In the genomic region with DNA sequence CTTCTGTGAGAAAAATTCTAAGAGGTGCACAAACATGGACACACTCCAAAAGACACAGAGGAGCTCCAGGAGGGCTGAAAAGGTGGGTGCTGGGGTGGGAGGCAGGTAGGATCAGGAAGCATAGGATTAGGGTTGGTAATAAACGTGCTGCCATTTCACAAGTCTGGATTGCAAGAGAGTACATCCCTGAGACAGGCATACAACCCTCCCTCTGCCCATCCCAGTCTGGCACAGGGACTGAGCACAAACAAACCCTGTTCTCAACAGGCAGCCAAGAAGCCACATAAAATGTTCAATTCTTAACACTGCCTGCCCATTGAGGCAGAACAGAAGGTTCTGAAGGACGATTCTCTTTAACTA, we compare ENCODE assay signal across 8 cellular contexts. TPM values are rescaled to one million over a fixed set of nuclear protein-coding genes. Genes with fewer than 3 reads are reported as not detected.
DNase-seq lines count a peak whose midpoint lies in the region; ATAC-seq, FAIRE-seq and TF ChIP-seq lines count a peak whose summit lies in the region.

No MANE protein-coding gene starts in this region.

- H3K27ac ChIP-seq in AG04450 (ENCODE audit: low read depth, low read length) (peak overlapping the region; percentile 84), HUES6 (ENCODE audit: low read depth, low read length) (peak overlapping the region; percentile 49; the same call in 1 of the 2 replicates), coronary artery (peak overlapping the region; percentile 62 to 85), gastrocnemius medialis (peak overlapping the region; percentile 21 to 77 (median 76))
- H3K27ac ChIP-seq in CD4-positive, alpha-beta T cell (ENCODE audit: low read depth, low read length), result no peak overlapping the region

- peaks cover 15% of the 10 kb centered on the region for H3K4me1 ChIP-seq in HUES6 (ENCODE audit: control insufficient read depth, insufficient read depth, low read length)
- peaks cover 3 to 5% of the 10 kb centered on the region in 2 donors for H3K4me1 ChIP-seq in gastrocnemius medialis

- no peak overlapping the region for H3K27ac Mint-ChIP-seq in CD4-positive, alpha-beta T cell
- no peak overlapping the region for H3K27ac Mint-ChIP-seq in type B pancreatic cell

- H3K9me3 ChIP-seq in AG04450 (ENCODE audit: control insufficient read depth, insufficient read depth, low read length) (no peaks in the 10 kb centered on the region), HUES6 (ENCODE audit: control insufficient read depth, insufficient read depth, low read depth, low read length) (no peaks in the 10 kb centered on the region), gastrocnemius medialis (no peaks in the 10 kb centered on the region)
- no peaks in the 10 kb centered on the region for H3K9me3 ChIP-seq in CD4-positive, alpha-beta T cell (ENCODE audit: control insufficient read depth, low read length)

- H3K4me3 ChIP-seq in AG04450 (ENCODE audit: low read depth, low read length), result peak overlapping the region; percentile 26
- H3K4me3 ChIP-seq in HUES6 (ENCODE audit: low read depth, low read length), result no peak overlapping the region
- H3K4me3 ChIP-seq in coronary artery, result peak overlapping the region; percentile 18
- H3K4me3 ChIP-seq in gastrocnemius medialis, result peak overlapping the region in 1 of 4 donors; percentile 6

- TF ChIP-seq CTCF in AG04450 (IDR thresholded peaks at IDR 0.05; ENCODE audit: low read depth, low read length) (no peak), coronary artery (IDR thresholded peaks at IDR 0.05) (no peak), gastrocnemius medialis (IDR thresholded peaks at IDR 0.05 in 4 of 5, conservative IDR thresholded peaks at IDR 0.05 in 1 of 5) (no peak), type B pancreatic cell (conservative IDR thresholded peaks at IDR 0.05) (no peak)
- TF ChIP-seq CTCF in CD4-positive, alpha-beta T cell (IDR thresholded peaks at IDR 0.05), result no peak

- peaks cover 20% of the 10 kb centered on the region for H3K4me1 Mint-ChIP-seq in CD4-positive, alpha-beta T cell (ENCODE audit: low read depth)
- H3K4me1 Mint-ChIP-seq in type B pancreatic cell (ENCODE audit: unreplicated experiment), result peaks cover 13% of the 10 kb centered on the region

- no peak for DNase-seq in AG04450 (ENCODE audit: low read depth, low spot score)
- no peak for DNase-seq in GM19239 (ENCODE audit: insufficient read length, low spot score)
- DNase-seq in coronary artery (ENCODE audit: low spot score), result no peak
- peak; percentile 10 to 28 for DNase-seq in gastrocnemius medialis
- no peak for DNase-seq in CD4-positive, alpha-beta T cell
- DNase-seq in type B pancreatic cell (ENCODE audit: extremely low spot score, unreplicated experiment), result no peak
- DNase-seq in NCI-H526 (lab: John Stamatoyannopoulos, UW), result no peak

- no peaks in the 10 kb centered on the region for H3K36me3 ChIP-seq in HUES6 (ENCODE audit: control insufficient read depth, insufficient read depth, low read length)
- H3K36me3 ChIP-seq in gastrocnemius medialis, result no peaks in the 10 kb centered on the region

- no peaks in the 10 kb centered on the region for H3K9me3 Mint-ChIP-seq in CD4-positive, alpha-beta T cell
- H3K9me3 Mint-ChIP-seq in type B pancreatic cell, result no peaks in the 10 kb centered on the region

- in situ Hi-C loops in gastrocnemius medialis (cut with MboI; ENCODE audit: low sequenced_read_pairs in 4 of 4), result no loop called here

- POLR2A ChIA-PET in AG04450 (lab: Yijun Ruan, JAX), result interaction anchor here (0.9 kb wide), 1 partner anchor 169 kb away, joined by 3 read pairs; the partner anchor contains the start of gene CUL5
- POLR2A ChIA-PET in CD4-positive, alpha-beta T cell (lab: Charles Lee), result interaction anchor here (1.3 kb wide), 1 partner anchor 19 kb away, joined by 3 read pairs; no protein-coding TSS in a partner anchor

- FAIRE-seq in GM19239 (lab: Jason Lieb, UNC), result peak; percentile 74

- H3K36me3 Mint-ChIP-seq in CD4-positive, alpha-beta T cell (ENCODE audit: low read depth), result no peaks in the 10 kb centered on the region
- H3K36me3 Mint-ChIP-seq in type B pancreatic cell, result no peaks in the 10 kb centered on the region

- peak; percentile 42 to 47 for ATAC-seq in gastrocnemius medialis
- ATAC-seq in CD4-positive, alpha-beta T cell (ENCODE audit: poor library complexity), result no peak

- no peak for TF ChIP-seq POLR2A in gastrocnemius medialis (IDR thresholded peaks at IDR 0.05)

- no peaks in the 10 kb centered on the region for H3K27me3 ChIP-seq in AG04450 (ENCODE audit: control insufficient read depth, insufficient read depth, low read length)
- H3K27me3 ChIP-seq in HUES6 (ENCODE audit: control insufficient read depth, insufficient read depth, low read length), result no peaks in the 10 kb centered on the region
- no peaks in the 10 kb centered on the region for H3K27me3 ChIP-seq in gastrocnemius medialis
- H3K27me3 ChIP-seq in CD4-positive, alpha-beta T cell (ENCODE audit: control insufficient read depth, insufficient read depth, low read length), result no peaks in the 10 kb centered on the region

- CTCF ChIA-PET in AG04450 (lab: Charles Lee), result no interaction called here
- CTCF ChIA-PET in CD4-positive, alpha-beta T cell (lab: Charles Lee), result no interaction called here

- H3K9ac ChIP-seq in HUES6 (ENCODE audit: low read length), result peak overlapping the region; percentile 54

- intact Hi-C loops in gastrocnemius medialis (cut with DNase I; ENCODE audit: low total_unique reads), result loop anchor here (2.0 kb wide), 1 partner anchor 19 kb away; the partner anchor contains the start of gene SLC35F2
- intact Hi-C loops in CD4-positive, alpha-beta T cell (cut with DNase I, micrococcal nuclease), result no loop called here

- H3K27me3 Mint-ChIP-seq in CD4-positive, alpha-beta T cell, result no peaks in the 10 kb centered on the region
- no peaks in the 10 kb centered on the region for H3K27me3 Mint-ChIP-seq in type B pancreatic cell

- no peak overlapping the region for H3K4me3 Mint-ChIP-seq in CD4-positive, alpha-beta T cell
- no peak overlapping the region for H3K4me3 Mint-ChIP-seq in type B pancreatic cell

RNA-seq across cellular contexts. Expression of gene SLC35F2, which starts 18.5 kb away (rescaled TPM):
- 8.6 and 9.9 TPM in 2 replicates for polyA plus RNA-seq in AG04450 (2011; rRNA removed)
- 10.3 and 11.0 TPM in 2 replicates for polyA minus RNA-seq in AG04450 (2011; rRNA and poly(A)+ RNA removed)
- total RNA-seq in gastrocnemius medialis (1 to 10 TPM; 1.3 to 5.4 (median 1.7) TPM), type B pancreatic cell (ENCODE audit: low replicate concordance) (9.5 and 22.0 TPM in 2 replicates)
- 1 to 10 TPM; 2.8 to 3.0 TPM for total RNA-seq in CD4-positive, alpha-beta T cell

Comparison
In these comparisons a context has a peak if more than half of its experiments do, and no peak if none do; other contexts are left out.
1. DNase-seq: peak in gastrocnemius medialis (2 of 2); none in AG04450 (single experiment), GM19239 (single experiment), coronary artery (single experiment), CD4-positive, alpha-beta T cell (0 of 10), type B pancreatic cell (single experiment) and NCI-H526 (0 of 2).